In genomic region chr22:23093090-23093788, GRCh38 we compare ENCODE assay signal across 22 cellular contexts. TPM values are rescaled to one million over a fixed set of nuclear protein-coding genes. Genes with fewer than 3 reads are reported as not detected.
"Had no signal": no experiment of that assay in that cellular context is flagged by ENCODE, and none has a peak within 500 bp of the region (broad histone marks: within the 10 kb centered on the region; RNA-seq: fewer than 3 reads in every experiment).

No MANE protein-coding gene starts in this region.

- H3K27me3 ChIP-seq: ascending aorta, esophagus muscularis mucosa, stomach, testis had no signal

- H3K36me3 Mint-ChIP-seq: activated naive CD4-positive, alpha-beta T cell treated with anti-CD3 and anti-CD28 coated beads, Interleukin-2, amount 50 U/mL, for 24 hours; immature natural killer cell; natural killer cell had no signal

- H3K27me3 Mint-ChIP-seq: activated CD4-positive, alpha-beta T cell treated with anti-CD3 and anti-CD28 coated beads, Interleukin-2, amount 10 ng/mL, durations not matched to agents 24 days and 14 days; activated naive CD4-positive, alpha-beta T cell treated with anti-CD3 and anti-CD28 coated beads, Interleukin-2, amount 50 U/mL, for 24 hours; dendritic cell treated with granulocyte-macrophage colony-stimulating factor and Interleukin-4, amounts not matched to agents 40 ng/mL and 50 ng/mL, for 4 days had no signal

- H3K9me3 ChIP-seq: ascending aorta, esophagus muscularis mucosa, prostate gland, stomach, testis had no signal

- H3K9me3 Mint-ChIP-seq: activated CD4-positive, alpha-beta T cell treated with anti-CD3 and anti-CD28 coated beads, Interleukin-2, amount 10 ng/mL, durations not matched to agents 24 days and 14 days; activated naive CD4-positive, alpha-beta T cell treated with anti-CD3 and anti-CD28 coated beads, Interleukin-2, amount 50 U/mL, for 24 hours; activated T-cell treated with anti-CD3 and anti-CD28 coated beads, Interleukin-2, amount 50 U/mL, for 4 hours; dendritic cell treated with granulocyte-macrophage colony-stimulating factor and Interleukin-4, amounts not matched to agents 40 ng/mL and 50 ng/mL, for 4 days; immature natural killer cell; natural killer cell had no signal

- H3K27ac ChIP-seq: ascending aorta, esophagus muscularis mucosa, prostate gland, testis had no signal

- H3K4me1 Mint-ChIP-seq: activated CD4-positive, alpha-beta T cell treated with anti-CD3 and anti-CD28 coated beads, Interleukin-2, amount 10 ng/mL, durations not matched to agents 24 days and 14 days; activated naive CD4-positive, alpha-beta T cell treated with anti-CD3 and anti-CD28 coated beads, Interleukin-2, amount 50 U/mL, for 24 hours had no signal

- H3K27ac Mint-ChIP-seq: activated CD4-positive, alpha-beta T cell treated with anti-CD3 and anti-CD28 coated beads, Interleukin-2, amount 10 ng/mL, durations not matched to agents 24 days and 14 days; activated CD8-positive, alpha-beta T cell treated with anti-CD3 and anti-CD28 coated beads, Interleukin-2, amount 10 ng/mL, durations not matched to agents 7 days and 5 days; activated naive CD4-positive, alpha-beta T cell treated with anti-CD3 and anti-CD28 coated beads, Interleukin-2, amount 50 U/mL, for 24 hours; dendritic cell treated with granulocyte-macrophage colony-stimulating factor and Interleukin-4, amounts not matched to agents 40 ng/mL and 50 ng/mL, for 4 days; immature natural killer cell; natural killer cell had no signal

- ATAC-seq: activated CD8-positive, alpha-beta T cell treated with anti-CD3 and anti-CD28 coated beads, Interleukin-2, amount 10 ng/mL, durations not matched to agents 7 days and 5 days; activated T-cell treated with anti-CD3 and anti-CD28 coated beads, Interleukin-2, amount 50 U/mL, for 4 hours; natural killer cell; right cardiac atrium had no signal

- H3K4me3 ChIP-seq: ascending aorta, esophagus muscularis mucosa, prostate gland, stomach, testis had no signal

- H3K4me3 Mint-ChIP-seq: activated CD4-positive, alpha-beta T cell treated with anti-CD3 and anti-CD28 coated beads, Interleukin-2, amount 10 ng/mL, durations not matched to agents 24 days and 14 days; activated CD8-positive, alpha-beta T cell treated with anti-CD3 and anti-CD28 coated beads, Interleukin-2, amount 10 ng/mL, durations not matched to agents 7 days and 5 days; activated naive CD4-positive, alpha-beta T cell treated with anti-CD3 and anti-CD28 coated beads, Interleukin-2, amount 50 U/mL, for 24 hours; activated T-cell treated with anti-CD3 and anti-CD28 coated beads, Interleukin-2, amount 50 U/mL, for 4 hours; dendritic cell treated with granulocyte-macrophage colony-stimulating factor and Interleukin-4, amounts not matched to agents 40 ng/mL and 50 ng/mL, for 4 days; immature natural killer cell; natural killer cell had no signal

- H3K36me3 ChIP-seq: prostate gland had no signal

- DNase-seq: activated CD4-positive, alpha-beta T cell treated with anti-CD3 and anti-CD28 coated beads, Interleukin-2, amount 10 ng/mL, durations not matched to agents 24 days and 14 days; activated CD4-positive, CD25-positive, alpha-beta regulatory T cell; activated CD8-positive, alpha-beta T cell treated with anti-CD3 and anti-CD28 coated beads, Interleukin-2, amount 10 ng/mL, durations not matched to agents 7 days and 5 days; activated effector memory CD4-positive, alpha-beta T cell treated with Interleukin-2 at 50 U/mL for 16 hours; activated T-cell treated with anti-CD3 and anti-CD28 coated beads, Interleukin-2, amount 50 U/mL, for 4 hours; effector memory CD4-positive, alpha-beta T cell; immature natural killer cell; natural killer cell; occipital lobe; right cardiac atrium; stomach; T1000; testis had no signal

RNA-seq across cellular contexts. Expression of gene RSPH14, which starts 48.6 kb away (rescaled TPM):
- total RNA-seq: activated CD4-positive, alpha-beta T cell treated with anti-CD3 and anti-CD28 coated beads, Interleukin-2, amount 10 ng/mL, durations not matched to agents 24 days and 14 days; activated T-cell treated with anti-CD3 and anti-CD28 coated beads, Interleukin-2, amount 50 U/mL, for 4 hours; ascending aorta; bronchial epithelial cell; endothelial cell of umbilical vein; mesenteric fat pad; right cardiac atrium; stomach; T-helper 1 cell treated with Interleukin-12 subunit alpha and Interleukin-12 subunit beta and Interleukin-4 antibody, amounts not matched to agents 30 ng/mL and 1 ng/mL, for 36 hours had no signal

RNA-seq across cellular contexts. Expression of gene RAB36, which starts 52.0 kb away (rescaled TPM):
- total RNA-seq: activated CD4-positive, alpha-beta T cell treated with anti-CD3 and anti-CD28 coated beads, Interleukin-2, amount 10 ng/mL, durations not matched to agents 24 days and 14 days; T-helper 1 cell treated with Interleukin-12 subunit alpha and Interleukin-12 subunit beta and Interleukin-4 antibody, amounts not matched to agents 30 ng/mL and 1 ng/mL, for 36 hours had no signal
